Comparison of ENCODE assay signal across 25 cellular contexts in genomic region chr6:44554194-44554593, GRCh38.
"Had no signal": no experiment of that assay in that cellular context is flagged by ENCODE, and none has a peak within 500 bp of the region (broad histone marks: within the 10 kb centered on the region; RNA-seq: fewer than 3 reads in every experiment).

No MANE protein-coding gene starts in this region.

- DNase-seq: activated effector memory CD4-positive, alpha-beta T cell treated with anti-CD3 and anti-CD28 coated beads, Interleukin-2, amount 50 U/mL, for 16 hours; activated effector memory CD4-positive, alpha-beta T cell treated with Interleukin-2 at 50 U/mL for 16 hours; activated gamma-delta T cell; activated gamma-delta T cell treated with Interleukin-2 at 50 U/mL for 16 hours; activated naive CD4-positive, alpha-beta T cell; activated naive CD4-positive, alpha-beta T cell treated with anti-CD3 and anti-CD28 coated beads for 36 hours; activated naive CD4-positive, alpha-beta T cell treated with anti-CD3 and anti-CD28 coated beads, Interleukin-2, amount 10 ng/mL, durations not matched to agents 7 days and 5 days; activated naive CD4-positive, alpha-beta T cell treated with anti-CD3 and anti-CD28 coated beads, Interleukin-2, amount 50 U/mL, for 16 hours; activated naive CD4-positive, alpha-beta T cell treated with Interleukin-2 at 50 U/mL for 16 hours; activated naive CD8-positive, alpha-beta T cell treated with anti-CD3 and anti-CD28 coated beads for 36 hours; activated naive CD8-positive, alpha-beta T cell treated with anti-CD3 and anti-CD28 coated beads, Interleukin-2, amount 10 ng/mL, durations not matched to agents 7 days and 5 days; activated naive CD8-positive, alpha-beta T cell treated with anti-CD3 and anti-CD28 coated beads, Interleukin-2, amount 50 U/mL, for 24 hours; activated T-cell treated with anti-CD3 and anti-CD28 coated beads, Interleukin-2, amount 50 U/mL, for 1 hour; activated T-cell treated with anti-CD3 and anti-CD28 coated beads, Interleukin-2, amount 50 U/mL, for 24 hours; activated T-cell treated with anti-CD3 and anti-CD28 coated beads, Interleukin-2, amount 50 U/mL, for 4 hours; activated T-cell treated with anti-CD3 and anti-CD28 coated beads, Interleukin-2, amount 50 U/mL, for 48 hours; activated T-cell treated with anti-CD3 and anti-CD28 coated beads, Interleukin-2, amount 50 U/mL, for 72 hours; adrenal gland; amniotic stem cell; body of pancreas; brain microvascular endothelial cell; central memory CD4-positive, alpha-beta T cell; cerebellar nuclear complex had no signal

- ATAC-seq: activated naive CD4-positive, alpha-beta T cell treated with anti-CD3 and anti-CD28 coated beads, Interleukin-2, amount 50 U/mL, for 72 hours; activated naive CD8-positive, alpha-beta T cell treated with anti-CD3 and anti-CD28 coated beads, Interleukin-2, amount 50 U/mL, for 24 hours; activated T-cell treated with anti-CD3 and anti-CD28 coated beads, Interleukin-2, amount 50 U/mL, for 4 hours; activated T-cell treated with anti-CD3 and anti-CD28 coated beads, Interleukin-2, amount 50 U/mL, for 72 hours; activated T-helper 17 cell treated with anti-CD3 and anti-CD28 coated beads, Interleukin-2, amount 50 U/mL, for 72 hours; body of pancreas had no signal
